Comparison of ENCODE assay signal across 1 cellular context in genomic region chr4:1776521-1777161, GRCh38.
A peak's percentile ranks its signal among the peaks of the same experiment; 100 is the strongest.
TF ChIP-seq lines count a peak whose summit lies in the region.

No MANE protein-coding gene starts in this region.

TF ChIP-seq in HepG2, 621 proteins besides CTCF, POLR2A, EP300 and RAD21 (continued from another document):
- no peak for TF ChIP-seq ZNF136 (CRISPR knock-in tag; IDR thresholded peaks at IDR 0.05; ENCODE audit: low read depth)
- TF ChIP-seq PCBP1 (IDR thresholded peaks at IDR 0.05; ENCODE audit: borderline replicate concordance, low read depth, low read length) = no peak
- TF ChIP-seq ZNF607 (CRISPR knock-in tag; IDR thresholded peaks at IDR 0.05; ENCODE audit: borderline replicate concordance) = no peak; the same call in 1 of the 2 replicates
- peak; percentile 39; the same call in 1 of the 2 replicates for TF ChIP-seq ISL2 (CRISPR knock-in tag; IDR thresholded peaks at IDR 0.05)
- TF ChIP-seq ZNF589 (CRISPR knock-in tag; conservative IDR thresholded peaks at IDR 0.05) = no peak
- TF ChIP-seq KAT7 (CRISPR knock-in tag; IDR thresholded peaks at IDR 0.05; ENCODE audit: borderline replicate concordance) = no peak
- no peak for TF ChIP-seq TRIM22 (IDR thresholded peaks at IDR 0.05)
- no peak for TF ChIP-seq ZNF337 (CRISPR knock-in tag; IDR thresholded peaks at IDR 0.05; ENCODE audit: borderline replicate concordance, low read depth)
- 0 out of 2 replicates have a peak, but pooled peaks have one; percentile 13 for TF ChIP-seq ZNF792 (CRISPR knock-in tag; IDR thresholded peaks at IDR 0.05)
- peak; percentile 49; the same call in 1 of the 2 replicates for TF ChIP-seq E2F5 (CRISPR knock-in tag; conservative IDR thresholded peaks at IDR 0.05)
- no peak; the same call in 1 of the 2 replicates for TF ChIP-seq ZFP90 (CRISPR knock-in tag; IDR thresholded peaks at IDR 0.05; ENCODE audit: borderline replicate concordance)
- TF ChIP-seq WIZ (CRISPR knock-in tag; IDR thresholded peaks at IDR 0.05) = no peak
- TF ChIP-seq ZNF564 (CRISPR knock-in tag; IDR thresholded peaks at IDR 0.05) = no peak; the same call in 1 of the 2 replicates
- no peak for TF ChIP-seq TCF7 (IDR thresholded peaks at IDR 0.05; ENCODE audit: low read depth)
- TF ChIP-seq ZNF546 (CRISPR knock-in tag; conservative IDR thresholded peaks at IDR 0.05) = 0 out of 2 replicates have a peak, but pooled peaks have one; percentile 10
- TF ChIP-seq RERE (CRISPR knock-in tag; IDR thresholded peaks at IDR 0.05; ENCODE audit: low read depth) = 0 out of 2 replicates have a peak, but pooled peaks have one; percentile 56
- TF ChIP-seq ZMYM4 (CRISPR knock-in tag; IDR thresholded peaks at IDR 0.05) = peak; percentile 70; the same call in 1 of the 2 replicates
- no peak; the same call in 1 of the 2 replicates for TF ChIP-seq KLF6 (CRISPR knock-in tag; IDR thresholded peaks at IDR 0.05)
- TF ChIP-seq ZNF10 (CRISPR knock-in tag; IDR thresholded peaks at IDR 0.05; ENCODE audit: borderline replicate concordance, low read depth) = no peak
- TF ChIP-seq BRD4 (CRISPR knock-in tag; IDR thresholded peaks at IDR 0.05) = peak; percentile 89; the same call in 1 of the 2 replicates
- no peak for TF ChIP-seq ZNF737 (CRISPR knock-in tag; IDR thresholded peaks at IDR 0.05; ENCODE audit: borderline replicate concordance)
- TF ChIP-seq GABPA (IDR thresholded peaks at IDR 0.05; ENCODE audit: low read depth, low read length) = no peak
- no peak for TF ChIP-seq GABPA (CRISPR knock-in tag; IDR thresholded peaks at IDR 0.05; ENCODE audit: low read depth)
- TF ChIP-seq IKZF5 (CRISPR knock-in tag; IDR thresholded peaks at IDR 0.05) = peak; percentile 56
- 0 out of 2 replicates have a peak, but pooled peaks have one; percentile 41 for TF ChIP-seq GATAD1 (CRISPR knock-in tag; IDR thresholded peaks at IDR 0.05)
- no peak for TF ChIP-seq SPEN (CRISPR knock-in tag; IDR thresholded peaks at IDR 0.05; ENCODE audit: low read depth)
- TF ChIP-seq ZBTB2 (CRISPR knock-in tag; IDR thresholded peaks at IDR 0.05; ENCODE audit: low read depth) = no peak
- peak; percentile 71 for TF ChIP-seq DRAP1 (CRISPR knock-in tag; IDR thresholded peaks at IDR 0.05)
- peak; percentile 97 for TF ChIP-seq PATZ1 (CRISPR knock-in tag; IDR thresholded peaks at IDR 0.05)
